23 cellular contexts compared by ENCODE assay signal in the genomic region with DNA sequence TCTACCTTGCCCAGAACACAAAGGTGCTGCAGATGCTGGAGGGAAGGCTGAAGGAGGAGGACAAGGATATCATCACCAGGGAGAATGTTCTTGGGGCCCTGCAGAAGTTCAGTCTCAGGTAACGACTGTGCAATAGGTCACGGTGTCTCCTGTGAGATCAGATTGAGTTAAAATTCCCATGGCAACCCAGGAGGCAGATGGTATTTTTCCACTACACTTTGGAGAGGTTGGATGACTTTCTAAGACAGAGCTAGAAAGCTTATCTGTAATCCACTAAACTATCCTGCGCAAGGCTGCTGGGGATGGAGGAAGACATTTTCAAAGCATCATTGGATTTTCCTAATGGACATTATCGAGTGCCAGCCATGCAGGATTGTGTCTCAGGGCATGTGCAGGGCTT.
DNase-seq lines count a peak whose midpoint lies in the region; ATAC-seq, FAIRE-seq and TF ChIP-seq lines count a peak whose summit lies in the region.
"Had no signal": no experiment of that assay in that cellular context is flagged by ENCODE, and none has a peak within 500 bp of the region (broad histone marks: within the 10 kb centered on the region; RNA-seq: fewer than 3 reads in every experiment).

No MANE protein-coding gene starts in this region.

- H3K4me1 Mint-ChIP-seq in naive thymus-derived CD4-positive, alpha-beta T cell: no peaks in the 10 kb centered on the region
- H3K4me1 Mint-ChIP-seq: CD4-positive, CD25-positive, alpha-beta regulatory T cell had no signal

- H3K27ac ChIP-seq in parathyroid adenoma: peak overlapping the region; percentile 38
- H3K27ac ChIP-seq in tibial artery: no peak overlapping the region
- H3K27ac ChIP-seq in naive thymus-derived CD4-positive, alpha-beta T cell (ENCODE audit: low read depth, low read length): no peak overlapping the region
- H3K27ac ChIP-seq: GM23248, HL-60 had no signal

- DNase-seq in NCI-H2171 treated with DMSO at 0.1 percent for 48 hours (lab: John Stamatoyannopoulos, UW): peak; percentile 58
- no peak for DNase-seq in bronchial epithelial cell (ENCODE audit: low read depth)
- DNase-seq in left kidney (ENCODE audit: low read depth, low spot score): peak; percentile 32
- no peak for DNase-seq in tibial artery
- DNase-seq in activated T-cell treated with anti-CD3 and anti-CD28 coated beads, Interleukin-2, amount 50 U/mL, for 1 hour: no peak
- DNase-seq in naive thymus-derived CD4-positive, alpha-beta T cell: no peak
- DNase-seq: ACHN; C1 segment of cervical spinal cord; Caco-2; CD4-positive, CD25-positive, alpha-beta regulatory T cell; DMS153; DMS79; GDM1; GM23248 had no signal

- H3K4me1 ChIP-seq in parathyroid adenoma: peaks cover 6% of the 10 kb centered on the region
- H3K4me1 ChIP-seq in tibial artery: no peaks in the 10 kb centered on the region
- no peaks in the 10 kb centered on the region for H3K4me1 ChIP-seq in naive thymus-derived CD4-positive, alpha-beta T cell (ENCODE audit: control insufficient read depth in 2 of 2, insufficient read depth in 2 of 2, low read length in 2 of 2)
- H3K4me1 ChIP-seq: Caco-2, HAP-1 had no signal

- ATAC-seq in HG03571 (IDR thresholded peaks at IDR 0.05; ENCODE audit: unreplicated experiment): no peak
- no peak for ATAC-seq in naive thymus-derived CD4-positive, alpha-beta T cell

- no peaks in the 10 kb centered on the region for H3K36me3 Mint-ChIP-seq in naive thymus-derived CD4-positive, alpha-beta T cell
- H3K36me3 Mint-ChIP-seq: CD4-positive, CD25-positive, alpha-beta regulatory T cell had no signal

- CTCF ChIA-PET in naive thymus-derived CD4-positive, alpha-beta T cell (lab: Charles Lee): no interaction called here

- peak overlapping the region; percentile 18 for H3K4me2 ChIP-seq in parathyroid adenoma (ENCODE audit: low read length)

- H3K9me3 ChIP-seq in parathyroid adenoma (ENCODE audit: control insufficient read depth, low read length): no peaks in the 10 kb centered on the region
- H3K9me3 ChIP-seq in tibial artery: no peaks in the 10 kb centered on the region
- no peaks in the 10 kb centered on the region for H3K9me3 ChIP-seq in naive thymus-derived CD4-positive, alpha-beta T cell (ENCODE audit: control insufficient read depth in 2 of 3, low read length in 3 of 3)
- H3K9me3 ChIP-seq: BE2C, Caco-2, HAP-1 had no signal

- no peaks in the 10 kb centered on the region for H3K9me3 Mint-ChIP-seq in naive thymus-derived CD4-positive, alpha-beta T cell

- H3K79me2 ChIP-seq in parathyroid adenoma: no peaks in the 10 kb centered on the region

- POLR2A ChIA-PET in naive thymus-derived CD4-positive, alpha-beta T cell (lab: Charles Lee): no interaction called here

- peak; percentile 13 for FAIRE-seq in bronchial epithelial cell (lab: Jason Lieb, UNC)
- FAIRE-seq: A204.1, D721Med, GM12892, GM18507 had no signal

- H3K27me3 Mint-ChIP-seq in naive thymus-derived CD4-positive, alpha-beta T cell: peaks cover 0 to 5% (median 0%) of the 10 kb centered on the region in 5 donors

- peak overlapping the region; percentile 43 for H2AFZ ChIP-seq in parathyroid adenoma
- H2AFZ ChIP-seq: GM23248 had no signal

- intact Hi-C loops in tibial artery (cut with DNase I; ENCODE audit: low total_unique reads): no loop called here
- intact Hi-C loops in naive thymus-derived CD4-positive, alpha-beta T cell (cut with micrococcal nuclease): no loop called here

- TF ChIP-seq CTCF in bronchial epithelial cell (IDR thresholded peaks at IDR 0.05; ENCODE audit: insufficient read depth, low read length, severe bottlenecking) (no peak), parathyroid adenoma (IDR thresholded peaks at IDR 0.05) (no peak), tibial artery (IDR thresholded peaks at IDR 0.05) (no peak)

- no peak overlapping the region for H3K9ac ChIP-seq in parathyroid adenoma
- H3K9ac ChIP-seq: GM23248 had no signal

- H3K4me3 ChIP-seq in bronchial epithelial cell (ENCODE audit: low read depth, low read length) (no peak overlapping the region), parathyroid adenoma (ENCODE audit: low read depth, low read length) (no peak overlapping the region), tibial artery (no peak overlapping the region)
- no peak overlapping the region for H3K4me3 ChIP-seq in naive thymus-derived CD4-positive, alpha-beta T cell (ENCODE audit: low read length)
- H3K4me3 ChIP-seq: GM23248, HAP-1 had no signal

- H3K36me3 ChIP-seq in bronchial epithelial cell (ENCODE audit: control insufficient read depth, insufficient read depth, low read length) (peaks cover 8% of the 10 kb centered on the region), parathyroid adenoma (ENCODE audit: control insufficient read depth, insufficient read depth, low read length) (no peaks in the 10 kb centered on the region), tibial artery (peaks cover 42 to 85% (median 54%) of the 10 kb centered on the region in 3 donors)
- H3K36me3 ChIP-seq in naive thymus-derived CD4-positive, alpha-beta T cell (ENCODE audit: control insufficient read depth in 2 of 3, insufficient read depth in 3 of 3, low read length in 3 of 3): no peaks in the 10 kb centered on the region

- no peaks in the 10 kb centered on the region for H3K27me3 ChIP-seq in bronchial epithelial cell (ENCODE audit: control insufficient read depth, insufficient read depth, low read length)
- H3K27me3 ChIP-seq in parathyroid adenoma (ENCODE audit: control insufficient read depth, insufficient read depth, low read length): no peaks in the 10 kb centered on the region
- no peaks in the 10 kb centered on the region for H3K27me3 ChIP-seq in tibial artery
- H3K27me3 ChIP-seq in naive thymus-derived CD4-positive, alpha-beta T cell (ENCODE audit: control insufficient read depth in 2 of 2, insufficient read depth in 2 of 2, low read length in 2 of 2): no peaks in the 10 kb centered on the region
- H3K27me3 ChIP-seq: BE2C had no signal

- H3K27ac Mint-ChIP-seq in naive thymus-derived CD4-positive, alpha-beta T cell: no peak overlapping the region

- H3K4me3 Mint-ChIP-seq in naive thymus-derived CD4-positive, alpha-beta T cell: no peak overlapping the region
- H3K4me3 Mint-ChIP-seq: CD4-positive, CD25-positive, alpha-beta regulatory T cell had no signal

Comparison
In these comparisons a context has a peak if more than half of its experiments do, and no peak if none do; other contexts are left out.
1. DNase-seq: peak in NCI-H2171 treated with DMSO at 0.1 percent for 48 hours (single experiment) and left kidney (single experiment); none in bronchial epithelial cell (single experiment), tibial artery (0 of 2), activated T-cell treated with anti-CD3 and anti-CD28 coated beads, Interleukin-2, amount 50 U/mL, for 1 hour (single experiment) and naive thymus-derived CD4-positive, alpha-beta T cell (0 of 9).